16 cellular contexts compared by ENCODE assay signal in genomic region chr16:66176731-66177130, GRCh38.
DNase-seq lines count a peak whose midpoint lies in the region; ATAC-seq lines count a peak whose summit lies in the region.
"Had no signal": no experiment of that assay in that cellular context is flagged by ENCODE, and none has a peak within 500 bp of the region (broad histone marks: within the 10 kb centered on the region; RNA-seq: fewer than 3 reads in every experiment).

No MANE protein-coding gene starts in this region.

- no peaks in the 10 kb centered on the region for H3K36me3 ChIP-seq in BLaER1

- H3K4me3 ChIP-seq in BLaER1, result no peak overlapping the region
- H3K4me3 ChIP-seq in right cardiac atrium (ENCODE audit: low read length), result no peak overlapping the region
- H3K4me3 ChIP-seq: A549 had no signal

- DNase-seq in ecto neural progenitor cell (ENCODE audit: low spot score) (peak; percentile 13), mesenteric fat pad (ENCODE audit: low spot score) (peak; percentile 62), activated T-cell treated with anti-CD3 and anti-CD28 coated beads for 4 hours (no peak), NCI-H524 treated with DMSO at 0.1 percent for 48 hours (lab: John Stamatoyannopoulos, UW) (no peak), right cardiac atrium (no peak)
- DNase-seq: AML-193; Caco-2; Calu3; CD4-positive, alpha-beta T cell; CD8-positive, alpha-beta T cell; DMS79 treated with DMSO at 0.1 percent for 48 hours; GF-D8 had no signal

- H3K27ac ChIP-seq in BLaER1 (no peak overlapping the region), right cardiac atrium (ENCODE audit: low read length) (no peak overlapping the region)
- H3K27ac ChIP-seq: 22Rv1, A549, C4-2B had no signal

- no peaks in the 10 kb centered on the region for H3K27me3 ChIP-seq in BLaER1
- no peaks in the 10 kb centered on the region for H3K27me3 ChIP-seq in right cardiac atrium (ENCODE audit: control insufficient read depth, insufficient read depth)

- H3K9ac ChIP-seq in BLaER1, result no peak overlapping the region

- 99% methylated on average over 2 of the region's 2 CpGs for WGBS in right cardiac atrium

- H3K4me1 ChIP-seq in BLaER1 (peaks cover 32% of the 10 kb centered on the region), right cardiac atrium (ENCODE audit: control insufficient read depth, insufficient read depth, low read length) (no peaks in the 10 kb centered on the region)
- H3K4me1 ChIP-seq: A549, Caco-2 had no signal

- H3K9me3 ChIP-seq in BLaER1 (peaks cover 35% of the 10 kb centered on the region), right cardiac atrium (ENCODE audit: control insufficient read depth, low read length) (peaks cover 2% of the 10 kb centered on the region)
- H3K9me3 ChIP-seq: A549, Caco-2 had no signal

- no peaks in the 10 kb centered on the region for H4K20me1 ChIP-seq in BLaER1

- H3K4me2 ChIP-seq in BLaER1, result peak overlapping the region; percentile 73
- H3K4me2 ChIP-seq: A549 had no signal

- intact Hi-C loops in right cardiac atrium (cut with DNase I), result no loop called here

- no peak for ATAC-seq in right cardiac atrium
- ATAC-seq: A549; CD8-positive, alpha-beta T cell had no signal

Comparison
In these comparisons a context has a peak if more than half of its experiments do, and no peak if none do; other contexts are left out.
1. DNase-seq: peak in ecto neural progenitor cell (single experiment) and mesenteric fat pad (single experiment); none in activated T-cell treated with anti-CD3 and anti-CD28 coated beads for 4 hours (single experiment), NCI-H524 treated with DMSO at 0.1 percent for 48 hours (single experiment) and right cardiac atrium (0 of 3).